Comparison of ENCODE assay signal across 28 cellular contexts in the genomic region with DNA sequence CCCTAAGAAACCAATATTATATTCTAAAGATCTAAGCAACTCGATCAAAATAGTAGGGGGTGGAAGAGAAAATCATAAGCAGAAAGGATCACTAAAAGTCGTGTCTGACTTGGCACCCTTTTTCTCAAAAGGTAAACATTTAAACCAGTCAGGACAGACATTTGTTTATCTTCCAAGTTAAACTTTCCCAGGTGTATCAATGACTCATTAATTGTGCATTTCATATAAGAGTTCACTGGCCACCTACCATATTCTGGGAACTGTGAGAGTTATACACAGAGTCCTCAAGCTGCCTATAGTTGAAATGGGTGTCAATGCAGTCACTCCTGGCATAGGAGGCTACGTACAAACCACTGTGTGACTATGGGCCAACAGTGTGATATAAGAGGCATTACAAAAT. TPM values are rescaled to one million over a fixed set of nuclear protein-coding genes. Genes with fewer than 3 reads are reported as not detected.
DNase-seq lines count a peak whose midpoint lies in the region; ATAC-seq, FAIRE-seq and TF ChIP-seq lines count a peak whose summit lies in the region.
"Had no signal": no experiment of that assay in that cellular context is flagged by ENCODE, and none has a peak within 500 bp of the region (broad histone marks: within the 10 kb centered on the region; RNA-seq: fewer than 3 reads in every experiment).

No MANE protein-coding gene starts in this region.

- no peaks in the 10 kb centered on the region for H3K9me3 Mint-ChIP-seq in activated naive CD4-positive, alpha-beta T cell treated with anti-CD3 and anti-CD28 coated beads, Interleukin-2, amount 10 ng/mL, durations not matched to agents 7 days and 5 days
- H3K9me3 Mint-ChIP-seq: CD4-positive, CD25-positive, alpha-beta regulatory T cell; HFFc6 had no signal

- H3K4me1 Mint-ChIP-seq in activated naive CD4-positive, alpha-beta T cell treated with anti-CD3 and anti-CD28 coated beads, Interleukin-2, amount 10 ng/mL, durations not matched to agents 7 days and 5 days = peaks cover 31% of the 10 kb centered on the region

- H3K27ac Mint-ChIP-seq in activated naive CD4-positive, alpha-beta T cell treated with anti-CD3 and anti-CD28 coated beads, Interleukin-2, amount 10 ng/mL, durations not matched to agents 7 days and 5 days = no peak overlapping the region
- H3K27ac Mint-ChIP-seq: HFFc6 had no signal

- CTCF ChIA-PET in A549 (lab: Yijun Ruan, JAX) = no interaction called here
- CTCF ChIA-PET in activated naive CD4-positive, alpha-beta T cell treated with anti-CD3 and anti-CD28 coated beads, Interleukin-2, amount 10 ng/mL, durations not matched to agents 7 days and 5 days (lab: Charles Lee) = no interaction called here

- DNase-seq in A549 (ENCODE audit: low read depth in 1 of 2, low spot score in 1 of 2) (no peak), LNCaP clone FGC (ENCODE audit: low read depth) (peak; percentile 79), bronchial epithelial cell (ENCODE audit: low read depth) (peak; percentile 94), left lobe of liver (ENCODE audit: low spot score) (no peak), AG08396 (ENCODE audit: low spot score) (no peak), NCI-H1105 treated with DMSO at 0.1 percent for 48 hours (lab: John Stamatoyannopoulos, UW) (no peak)
- no peak for DNase-seq in stimulated activated naive CD4-positive, alpha-beta T cell (lab: John Stamatoyannopoulos, UW)
- DNase-seq in activated naive CD4-positive, alpha-beta T cell treated with anti-CD3 and anti-CD28 coated beads, Interleukin-2, amount 10 ng/mL, durations not matched to agents 7 days and 5 days = no peak
- DNase-seq: 8988T; CD4-positive, CD25-positive, alpha-beta regulatory T cell; EL; GDM1; GOT3; HFFc6; IMR-90; KG1; NCI-H1092; NCI-H1436; NCI-H187; NCI-H2171 treated with DMSO at 0.1 percent for 48 hours; NCI-H524; NCI-H748 treated with DMSO at 0.1 percent for 48 hours; RPMI8226; SHP77 treated with DMSO at 0.1 percent for 48 hours had no signal

- TF ChIP-seq POLR2A in A549 (IDR thresholded peaks at IDR 0.05; ENCODE audit: low read length) = no peak

- TF ChIP-seq EP300 in A549 (IDR thresholded peaks at IDR 0.05) = no peak

- H3K27me3 ChIP-seq in bronchial epithelial cell (ENCODE audit: control insufficient read depth, insufficient read depth, low read length) = no peaks in the 10 kb centered on the region
- H3K27me3 ChIP-seq: BLaER1 had no signal

- H3K4me3 ChIP-seq in A549 (no peak overlapping the region), LNCaP clone FGC (ENCODE audit: low read depth, low read length) (no peak overlapping the region), bronchial epithelial cell (ENCODE audit: low read depth, low read length) (no peak overlapping the region)
- H3K4me3 ChIP-seq: BLaER1, GM12878, HAP-1 had no signal

- peaks cover 21% of the 10 kb centered on the region for H3K36me3 Mint-ChIP-seq in activated naive CD4-positive, alpha-beta T cell treated with anti-CD3 and anti-CD28 coated beads, Interleukin-2, amount 10 ng/mL, durations not matched to agents 7 days and 5 days

- TF ChIP-seq CTCF in A549 (IDR thresholded peaks at IDR 0.05) (no peak), LNCaP clone FGC (IDR thresholded peaks at IDR 0.05; ENCODE audit: control insufficient read depth, extremely low read depth, insufficient read depth) (no peak), bronchial epithelial cell (IDR thresholded peaks at IDR 0.05; ENCODE audit: insufficient read depth, low read length, severe bottlenecking) (no peak)

- FAIRE-seq in A549 (lab: Jason Lieb, UNC) (no peak), bronchial epithelial cell (lab: Jason Lieb, UNC) (no peak)
- FAIRE-seq: D721Med, GM12878 had no signal

- no peaks in the 10 kb centered on the region for H3K36me3 ChIP-seq in bronchial epithelial cell (ENCODE audit: control insufficient read depth, insufficient read depth, low read length)
- H3K36me3 ChIP-seq: BLaER1, HAP-1 had no signal

- peak overlapping the region; percentile 54 for H3K4me2 ChIP-seq in A549
- H3K4me2 ChIP-seq: BLaER1 had no signal

- no peaks in the 10 kb centered on the region for H3K9me3 ChIP-seq in A549
- H3K9me3 ChIP-seq: BLaER1, HAP-1 had no signal

- H3K4me3 Mint-ChIP-seq in activated naive CD4-positive, alpha-beta T cell treated with anti-CD3 and anti-CD28 coated beads, Interleukin-2, amount 10 ng/mL, durations not matched to agents 7 days and 5 days = no peak overlapping the region
- H3K4me3 Mint-ChIP-seq: HFFc6 had no signal

- WGBS in A549 (ENCODE audit: missing lambda C conversion rate) = 13% methylated on average over 3 of the region's 3 CpGs

- peak overlapping the region in 1 of 2 experiments; percentile 30; a peak in 1 of 6 replicates for H3K27ac ChIP-seq in A549
- H3K27ac ChIP-seq: BLaER1 had no signal

- H3K27me3 Mint-ChIP-seq in activated naive CD4-positive, alpha-beta T cell treated with anti-CD3 and anti-CD28 coated beads, Interleukin-2, amount 10 ng/mL, durations not matched to agents 7 days and 5 days = no peaks in the 10 kb centered on the region
- H3K27me3 Mint-ChIP-seq: CD4-positive, CD25-positive, alpha-beta regulatory T cell had no signal

- POLR2A ChIA-PET in A549 (lab: Yijun Ruan, JAX) = no interaction called here

- ATAC-seq in A549 (no peak), left lobe of liver (peak; percentile 5)
- ATAC-seq: GM12878 had no signal

- H3K4me1 ChIP-seq in A549 = peaks cover 25% of the 10 kb centered on the region
- H3K4me1 ChIP-seq: HAP-1 had no signal

- TF ChIP-seq RAD21 in A549 (conservative IDR thresholded peaks at IDR 0.05 in 1 of 2, IDR thresholded peaks at IDR 0.05 in 1 of 2) = no peak

TF ChIP-seq in A549, 52 proteins besides CTCF, POLR2A, EP300 and RAD21:
- TF ChIP-seq ZNF302 (CRISPR knock-in tag; IDR thresholded peaks at IDR 0.05) (no peak), FOSL2 (IDR thresholded peaks at IDR 0.05) (peak; percentile 38; the same call in 1 of the 2 replicates), FOSL2 (CRISPR knock-in tag; IDR thresholded peaks at IDR 0.05) (no peak; the same call in 1 of the 2 replicates), JUNB (IDR thresholded peaks at IDR 0.05) (0 out of 2 replicates have a peak, but pooled peaks have one; percentile 44), GATA3 (IDR thresholded peaks at IDR 0.05; ENCODE audit: borderline replicate concordance) (no peak), TP53 (CRISPR knock-in tag; IDR thresholded peaks at IDR 0.05) (no peak), RNF2 (IDR thresholded peaks at IDR 0.05; ENCODE audit: borderline replicate concordance, low read depth) (no peak), PBX3 (IDR thresholded peaks at IDR 0.05) (no peak), HOXA7 (CRISPR knock-in tag; IDR thresholded peaks at IDR 0.05) (no peak), RFX5 (IDR thresholded peaks at IDR 0.05) (no peak), BHLHE40 (IDR thresholded peaks at IDR 0.05; ENCODE audit: low read depth, low read length) (no peak)

RNA-seq across cellular contexts. Expression of gene ACVR1, which starts 4.8 kb away (rescaled TPM):
- polyA plus RNA-seq in A549 (2011; rRNA removed) = 21.6 and 33.6 TPM in 2 replicates
- 10.9 and 12.0 TPM in 2 replicates for polyA plus RNA-seq in A549 (2012; cell fraction: cytosol; rRNA removed)
- 12.6 and 13.9 TPM in 2 replicates for polyA plus RNA-seq in A549 (2012; cell fraction: nucleus; rRNA removed)
- 14.0 to 16.5 TPM (median 14.6 TPM) in 3 replicates for polyA plus RNA-seq in A549 (2017; fragmentation: RNase III; extraction: RNeasy Plus Mini Kit Qiagen cat#74134 plus additional on column Dnase treatment)
- polyA minus RNA-seq in A549 (2011; rRNA and poly(A)+ RNA removed) = 22.5 and 23.0 TPM in 2 replicates
- 17.1 and 17.3 TPM in 2 replicates for total RNA-seq in bronchial epithelial cell
- total RNA-seq in left lobe of liver = 14.9 TPM

Comparison
In these comparisons a context has a peak if more than half of its experiments do, and no peak if none do; other contexts are left out.
1. DNase-seq: peak in LNCaP clone FGC (single experiment) and bronchial epithelial cell (single experiment); none in A549 (0 of 2), left lobe of liver (single experiment), stimulated activated naive CD4-positive, alpha-beta T cell (0 of 6), AG08396 (single experiment), NCI-H1105 treated with DMSO at 0.1 percent for 48 hours (single experiment) and activated naive CD4-positive, alpha-beta T cell treated with anti-CD3 and anti-CD28 coated beads, Interleukin-2, amount 10 ng/mL, durations not matched to agents 7 days and 5 days (single experiment).